ENCODE assay signal across 19 cellular contexts in genomic region chr11:110947100-110947499, GRCh38.
"Had no signal": no experiment of that assay in that cellular context is flagged by ENCODE, and none has a peak within 500 bp of the region (broad histone marks: within the 10 kb centered on the region; RNA-seq: fewer than 3 reads in every experiment).

No MANE protein-coding gene starts in this region.

- H3K9me3 Mint-ChIP-seq: activated CD8-positive, alpha-beta T cell treated with anti-CD3 and anti-CD28 coated beads for 36 hours; activated naive CD8-positive, alpha-beta T cell treated with anti-CD3 and anti-CD28 coated beads, Interleukin-2, amount 10 ng/mL, durations not matched to agents 7 days and 5 days had no signal

- DNase-seq: activated B cell treated with CpG ODN at 0.5 μM for 24 hours; activated CD4-positive, alpha-beta T cell treated with anti-CD3 and anti-CD28 coated beads for 4 hours; activated CD8-positive, alpha-beta T cell treated with anti-CD3 and anti-CD28 coated beads for 36 hours; activated naive CD4-positive, alpha-beta T cell treated with Interleukin-2 at 50 U/mL for 16 hours; activated naive CD8-positive, alpha-beta T cell treated with anti-CD3 and anti-CD28 coated beads, Interleukin-2, amount 10 ng/mL, durations not matched to agents 7 days and 5 days; activated T-cell treated with anti-CD3 and anti-CD28 coated beads, Interleukin-2, amount 50 U/mL, for 1 hour; body of pancreas; caudate nucleus; left cardiac atrium; lower lobe of right lung; natural killer cell; stimulated activated CD4-positive, alpha-beta T cell treated with anti-CD3 and anti-CD28 coated beads, Interleukin-12 subunit alpha, Interleukin-12 subunit beta, amount 100 ng/mL, for 4 hours; stimulated activated CD4-positive, alpha-beta T cell treated with anti-CD3 and anti-CD28 coated beads, Interleukin-1b, Interleukin-23, amount 100 ng/mL, for 48 hours; stimulated activated CD8-positive, alpha-beta memory T cell treated with anti-CD3 and anti-CD28 coated beads, Interleukin-4, amount 100 ng/mL, for 48 hours; stimulated activated naive CD4-positive, alpha-beta T cell had no signal

- H3K4me1 Mint-ChIP-seq: activated B cell treated with CpG ODN at 0.5 μM for 24 hours; activated naive CD8-positive, alpha-beta T cell treated with anti-CD3 and anti-CD28 coated beads, Interleukin-2, amount 10 ng/mL, durations not matched to agents 7 days and 5 days; activated T-helper 17 cell treated with anti-CD3 and anti-CD28 coated beads, Interleukin-2, amount 50 U/mL, for 72 hours; natural killer cell had no signal

- H3K27me3 ChIP-seq: body of pancreas, neutrophil, tibial nerve had no signal

- H3K27ac Mint-ChIP-seq: activated B cell treated with CpG ODN at 0.5 μM for 24 hours; activated CD8-positive, alpha-beta T cell treated with anti-CD3 and anti-CD28 coated beads for 36 hours; activated naive CD8-positive, alpha-beta T cell treated with anti-CD3 and anti-CD28 coated beads, Interleukin-2, amount 10 ng/mL, durations not matched to agents 7 days and 5 days; activated T-helper 17 cell treated with anti-CD3 and anti-CD28 coated beads, Interleukin-2, amount 50 U/mL, for 72 hours; natural killer cell had no signal

- H3K9me3 ChIP-seq: body of pancreas, lower lobe of right lung, neutrophil, tibial nerve had no signal

- H3K9ac ChIP-seq: parathyroid adenoma had no signal

- H3K36me3 ChIP-seq: lower lobe of right lung, neutrophil, tibial nerve had no signal

- H3K4me3 Mint-ChIP-seq: activated B cell treated with CpG ODN at 0.5 μM for 24 hours; activated CD8-positive, alpha-beta T cell treated with anti-CD3 and anti-CD28 coated beads for 36 hours; activated naive CD8-positive, alpha-beta T cell treated with anti-CD3 and anti-CD28 coated beads, Interleukin-2, amount 10 ng/mL, durations not matched to agents 7 days and 5 days; activated T-helper 17 cell treated with anti-CD3 and anti-CD28 coated beads, Interleukin-2, amount 50 U/mL, for 72 hours; natural killer cell had no signal

- ATAC-seq: activated CD8-positive, alpha-beta T cell treated with anti-CD3 and anti-CD28 coated beads for 36 hours; activated T-helper 17 cell treated with anti-CD3 and anti-CD28 coated beads, Interleukin-2, amount 50 U/mL, for 72 hours; body of pancreas; lower lobe of right lung; natural killer cell had no signal

- H3K36me3 Mint-ChIP-seq: activated naive CD8-positive, alpha-beta T cell treated with anti-CD3 and anti-CD28 coated beads, Interleukin-2, amount 10 ng/mL, durations not matched to agents 7 days and 5 days; natural killer cell had no signal

- H3K27ac ChIP-seq: body of pancreas, lower lobe of right lung, neutrophil, parathyroid adenoma had no signal

- H3K27me3 Mint-ChIP-seq: activated B cell treated with CpG ODN at 0.5 μM for 24 hours; activated naive CD8-positive, alpha-beta T cell treated with anti-CD3 and anti-CD28 coated beads, Interleukin-2, amount 10 ng/mL, durations not matched to agents 7 days and 5 days had no signal

- H3K4me1 ChIP-seq: parathyroid adenoma had no signal

- H3K4me3 ChIP-seq: body of pancreas, lower lobe of right lung, tibial nerve had no signal
